Comparison of ENCODE assay signal across 21 cellular contexts in genomic region chr22:17318817-17319216, GRCh38. TPM values are rescaled to one million over a fixed set of nuclear protein-coding genes. Genes with fewer than 3 reads are reported as not detected.
"Had no signal": no experiment of that assay in that cellular context is flagged by ENCODE, and none has a peak within 500 bp of the region (broad histone marks: within the 10 kb centered on the region; RNA-seq: fewer than 3 reads in every experiment).

No MANE protein-coding gene starts in this region.

- H3K4me3 Mint-ChIP-seq: central memory CD8-positive, alpha-beta T cell; effector memory CD8-positive, alpha-beta T cell; stimulated activated naive B cell treated with anti-CD40 and anti-IgM and Interleukin-4, amounts not matched to agents 10 μg/mL and 1 μg/mL and 100 μg/mL, for 72 hours; stimulated activated naive CD8-positive, alpha-beta T cell treated with anti-CD3 and anti-CD28 coated beads, Interleukin-15, amount 100 ng/mL, for 72 hours had no signal

- H3K9ac ChIP-seq: parathyroid adenoma had no signal

- H2AFZ ChIP-seq: parathyroid adenoma had no signal

- H3K4me3 ChIP-seq: esophagus muscularis mucosa, gastrocnemius medialis, left ventricle myocardium inferior, psoas muscle, sigmoid colon, skin epidermis, testis, transverse colon had no signal

- H3K36me3 Mint-ChIP-seq: naive thymus-derived CD8-positive, alpha-beta T cell; stimulated activated naive B cell treated with anti-CD40 and anti-IgM and Interleukin-4, amounts not matched to agents 10 μg/mL and 1 μg/mL and 100 μg/mL, for 72 hours had no signal

- H3K79me2 ChIP-seq: parathyroid adenoma had no signal

- H3K9me3 Mint-ChIP-seq: central memory CD8-positive, alpha-beta T cell; effector memory CD8-positive, alpha-beta T cell; stimulated activated naive B cell treated with anti-CD40 and anti-IgM and Interleukin-4, amounts not matched to agents 10 μg/mL and 1 μg/mL and 100 μg/mL, for 72 hours; stimulated activated naive CD8-positive, alpha-beta T cell treated with anti-CD3 and anti-CD28 coated beads, Interleukin-15, amount 100 ng/mL, for 72 hours had no signal

- H3K4me1 ChIP-seq: esophagus muscularis mucosa, left ventricle myocardium inferior, parathyroid adenoma, sigmoid colon, testis, transverse colon had no signal

- H3K27me3 ChIP-seq: gastrocnemius medialis, testis, transverse colon had no signal

- H3K27ac Mint-ChIP-seq: effector memory CD8-positive, alpha-beta T cell; stimulated activated naive B cell treated with anti-CD40 and anti-IgM and Interleukin-4, amounts not matched to agents 10 μg/mL and 1 μg/mL and 100 μg/mL, for 72 hours; stimulated activated naive CD8-positive, alpha-beta T cell treated with anti-CD3 and anti-CD28 coated beads, Interleukin-15, amount 100 ng/mL, for 72 hours had no signal

- H3K27ac ChIP-seq: epithelial cell of prostate, esophagus muscularis mucosa, gastrocnemius medialis, left ventricle myocardium inferior, parathyroid adenoma, psoas muscle, sigmoid colon, skin epidermis, testis, transverse colon had no signal

- ATAC-seq: effector memory CD8-positive, alpha-beta T cell; gastrocnemius medialis; naive thymus-derived CD8-positive, alpha-beta T cell; psoas muscle; stimulated activated naive B cell treated with anti-CD40 and anti-IgM and Interleukin-4, amounts not matched to agents 10 μg/mL and 1 μg/mL and 100 μg/mL, for 72 hours; stimulated activated naive CD8-positive, alpha-beta T cell treated with anti-CD3 and anti-CD28 coated beads, Interleukin-15, amount 100 ng/mL, for 72 hours had no signal

- H3K4me1 Mint-ChIP-seq: central memory CD8-positive, alpha-beta T cell; naive thymus-derived CD8-positive, alpha-beta T cell; stimulated activated naive CD8-positive, alpha-beta T cell treated with anti-CD3 and anti-CD28 coated beads, Interleukin-15, amount 100 ng/mL, for 72 hours had no signal

- DNase-seq: cortex of kidney; effector memory CD8-positive, alpha-beta T cell; gastrocnemius medialis; islet precursor cell; left ventricle myocardium inferior; mesendoderm; naive thymus-derived CD8-positive, alpha-beta T cell; psoas muscle; sigmoid colon; stimulated activated CD4-positive, alpha-beta T cell treated with anti-CD3 and anti-CD28 coated beads, Interleukin-2, amount 100 ng/mL, for 24 hours; stimulated activated CD4-positive, alpha-beta T cell treated with anti-CD3 and anti-CD28 coated beads, Interleukin-4, amount 100 ng/mL, for 4 hours; stimulated activated naive B cell treated with anti-CD40 and anti-IgM and Interleukin-4, amounts not matched to agents 10 μg/mL and 1 μg/mL and 100 μg/mL, for 72 hours; stimulated activated naive CD8-positive, alpha-beta T cell treated with anti-CD3 and anti-CD28 coated beads, Interleukin-15, amount 100 ng/mL, for 72 hours; testis; transverse colon had no signal

- H3K9me3 ChIP-seq: esophagus muscularis mucosa, gastrocnemius medialis, left ventricle myocardium inferior, psoas muscle, sigmoid colon, testis, transverse colon had no signal

- H3K36me3 ChIP-seq: esophagus muscularis mucosa, gastrocnemius medialis, left ventricle myocardium inferior, sigmoid colon, transverse colon had no signal

- H3K27me3 Mint-ChIP-seq: naive thymus-derived CD8-positive, alpha-beta T cell; stimulated activated naive CD8-positive, alpha-beta T cell treated with anti-CD3 and anti-CD28 coated beads, Interleukin-15, amount 100 ng/mL, for 72 hours had no signal

RNA-seq across cellular contexts. Expression of gene CECR2, which starts 50.4 kb away (rescaled TPM):
- total RNA-seq: fibroblast of villous mesenchyme had no signal
- polyA plus RNA-seq: naive thymus-derived CD8-positive, alpha-beta T cell had no signal
